38 cellular contexts compared by ENCODE assay signal in genomic region chr10:36375107-36375506, GRCh38.
"Had no signal": no experiment of that assay in that cellular context is flagged by ENCODE, and none has a peak within 500 bp of the region (broad histone marks: within the 10 kb centered on the region; RNA-seq: fewer than 3 reads in every experiment).

No MANE protein-coding gene starts in this region.

- H3K27me3 Mint-ChIP-seq: activated naive CD4-positive, alpha-beta T cell treated with anti-CD3 and anti-CD28 coated beads, Interleukin-2, amount 10 ng/mL, durations not matched to agents 7 days and 5 days; activated naive CD4-positive, alpha-beta T cell treated with anti-CD3 and anti-CD28 coated beads, Interleukin-2, amount 50 U/mL, for 24 hours; activated naive CD8-positive, alpha-beta T cell; activated naive CD8-positive, alpha-beta T cell treated with anti-CD3 and anti-CD28 coated beads for 36 hours; activated naive CD8-positive, alpha-beta T cell treated with anti-CD3 and anti-CD28 coated beads, Interleukin-2, amount 10 ng/mL, durations not matched to agents 7 days and 5 days; activated naive CD8-positive, alpha-beta T cell treated with anti-CD3 and anti-CD28 coated beads, Interleukin-2, amount 50 U/mL, for 24 hours; activated T-cell treated with anti-CD3 and anti-CD28 coated beads, Interleukin-2, amount 50 U/mL, for 24 hours; activated T-helper 17 cell treated with anti-CD3 and anti-CD28 coated beads, Interleukin-2, amount 50 U/mL, for 72 hours; brain; central memory CD8-positive, alpha-beta T cell had no signal

- H3K9me3 ChIP-seq: body of pancreas had no signal

- H3K4me1 ChIP-seq: adrenal gland, ascending aorta, body of pancreas, breast epithelium had no signal

- H3K4me3 Mint-ChIP-seq: activated naive CD4-positive, alpha-beta T cell treated with anti-CD3 and anti-CD28 coated beads for 36 hours; activated naive CD4-positive, alpha-beta T cell treated with anti-CD3 and anti-CD28 coated beads, Interleukin-2, amount 10 ng/mL, durations not matched to agents 7 days and 5 days; activated naive CD4-positive, alpha-beta T cell treated with anti-CD3 and anti-CD28 coated beads, Interleukin-2, amount 50 U/mL, for 24 hours; activated naive CD8-positive, alpha-beta T cell; activated naive CD8-positive, alpha-beta T cell treated with anti-CD3 and anti-CD28 coated beads for 36 hours; activated naive CD8-positive, alpha-beta T cell treated with anti-CD3 and anti-CD28 coated beads, Interleukin-2, amount 10 ng/mL, durations not matched to agents 7 days and 5 days; activated naive CD8-positive, alpha-beta T cell treated with anti-CD3 and anti-CD28 coated beads, Interleukin-2, amount 50 U/mL, for 24 hours; activated T-cell treated with anti-CD3 and anti-CD28 coated beads, Interleukin-2, amount 50 U/mL, for 24 hours; activated T-cell treated with anti-CD3 and anti-CD28 coated beads, Interleukin-2, amount 50 U/mL, for 4 hours; activated T-cell treated with anti-CD3 and anti-CD28 coated beads, Interleukin-2, amount 50 U/mL, for 72 hours; activated T-helper 1 cell treated with anti-CD3 and anti-CD28 coated beads, Interleukin-12 subunit alpha, Interleukin-12 subunit beta, Interleukin-2, Interleukin-4 antibody, amounts not matched to agents 30 ng/mL and 10 ng/mL and 1 ng/mL, durations not matched to agents 14 hours and 24 hours and 36 hours; activated T-helper 17 cell treated with anti-CD3 and anti-CD28 coated beads, Interleukin-2, amount 50 U/mL, for 72 hours; brain; central memory CD8-positive, alpha-beta T cell had no signal

- H3K36me3 ChIP-seq: adrenal gland, ascending aorta, brain microvascular endothelial cell, breast epithelium, cardiac muscle cell had no signal

- H3K4me3 ChIP-seq: adrenal gland, ascending aorta, body of pancreas, breast epithelium, cardiac muscle cell had no signal

- H3K27ac Mint-ChIP-seq: activated naive CD4-positive, alpha-beta T cell treated with anti-CD3 and anti-CD28 coated beads for 36 hours; activated naive CD4-positive, alpha-beta T cell treated with anti-CD3 and anti-CD28 coated beads, Interleukin-2, amount 10 ng/mL, durations not matched to agents 7 days and 5 days; activated naive CD4-positive, alpha-beta T cell treated with anti-CD3 and anti-CD28 coated beads, Interleukin-2, amount 50 U/mL, for 24 hours; activated naive CD4-positive, alpha-beta T cell treated with anti-CD3 and anti-CD28 coated beads, Interleukin-2, amount 50 U/mL, for 72 hours; activated naive CD8-positive, alpha-beta T cell; activated naive CD8-positive, alpha-beta T cell treated with anti-CD3 and anti-CD28 coated beads for 36 hours; activated naive CD8-positive, alpha-beta T cell treated with anti-CD3 and anti-CD28 coated beads, Interleukin-2, amount 10 ng/mL, durations not matched to agents 7 days and 5 days; activated naive CD8-positive, alpha-beta T cell treated with anti-CD3 and anti-CD28 coated beads, Interleukin-2, amount 50 U/mL, for 24 hours; activated T-cell treated with anti-CD3 and anti-CD28 coated beads, Interleukin-2, amount 50 U/mL, for 24 hours; activated T-cell treated with anti-CD3 and anti-CD28 coated beads, Interleukin-2, amount 50 U/mL, for 72 hours; activated T-helper 1 cell treated with anti-CD3 and anti-CD28 coated beads, Interleukin-12 subunit alpha, Interleukin-12 subunit beta, Interleukin-2, Interleukin-4 antibody, amounts not matched to agents 30 ng/mL and 10 ng/mL and 1 ng/mL, durations not matched to agents 14 hours and 24 hours and 36 hours; activated T-helper 17 cell treated with anti-CD3 and anti-CD28 coated beads, Interleukin-2, amount 50 U/mL, for 72 hours; activated T-helper 2 cell treated with anti-CD3 and anti-CD28 coated beads, Interferon-gamma antibody, Interleukin-2, Interleukin-4, amounts not matched to agents 10 μg/mL and 5 μg/mL and 100 μg/mL, durations not matched to agents 14 hours and 24 hours and 36 hours; brain had no signal

- H3K36me3 Mint-ChIP-seq: activated naive CD4-positive, alpha-beta T cell treated with anti-CD3 and anti-CD28 coated beads, Interleukin-2, amount 10 ng/mL, durations not matched to agents 7 days and 5 days; activated naive CD4-positive, alpha-beta T cell treated with anti-CD3 and anti-CD28 coated beads, Interleukin-2, amount 50 U/mL, for 24 hours; activated naive CD4-positive, alpha-beta T cell treated with anti-CD3 and anti-CD28 coated beads, Interleukin-2, amount 50 U/mL, for 72 hours; activated naive CD8-positive, alpha-beta T cell; activated naive CD8-positive, alpha-beta T cell treated with anti-CD3 and anti-CD28 coated beads for 36 hours; activated naive CD8-positive, alpha-beta T cell treated with anti-CD3 and anti-CD28 coated beads, Interleukin-2, amount 10 ng/mL, durations not matched to agents 7 days and 5 days; brain had no signal

- DNase-seq: activated effector memory CD4-positive, alpha-beta T cell treated with anti-CD3 and anti-CD28 coated beads, Interleukin-2, amount 50 U/mL, for 16 hours; activated effector memory CD4-positive, alpha-beta T cell treated with Interleukin-2 at 50 U/mL for 16 hours; activated gamma-delta T cell; activated gamma-delta T cell treated with Interleukin-2 at 50 U/mL for 16 hours; activated naive CD4-positive, alpha-beta T cell; activated naive CD4-positive, alpha-beta T cell treated with anti-CD3 and anti-CD28 coated beads for 36 hours; activated naive CD4-positive, alpha-beta T cell treated with anti-CD3 and anti-CD28 coated beads, Interleukin-2, amount 10 ng/mL, durations not matched to agents 7 days and 5 days; activated naive CD4-positive, alpha-beta T cell treated with anti-CD3 and anti-CD28 coated beads, Interleukin-2, amount 50 U/mL, for 16 hours; activated naive CD4-positive, alpha-beta T cell treated with Interleukin-2 at 50 U/mL for 16 hours; activated naive CD8-positive, alpha-beta T cell treated with anti-CD3 and anti-CD28 coated beads for 36 hours; activated naive CD8-positive, alpha-beta T cell treated with anti-CD3 and anti-CD28 coated beads, Interleukin-2, amount 10 ng/mL, durations not matched to agents 7 days and 5 days; activated naive CD8-positive, alpha-beta T cell treated with anti-CD3 and anti-CD28 coated beads, Interleukin-2, amount 50 U/mL, for 24 hours; activated T-cell treated with anti-CD3 and anti-CD28 coated beads, Interleukin-2, amount 50 U/mL, for 1 hour; activated T-cell treated with anti-CD3 and anti-CD28 coated beads, Interleukin-2, amount 50 U/mL, for 24 hours; activated T-cell treated with anti-CD3 and anti-CD28 coated beads, Interleukin-2, amount 50 U/mL, for 4 hours; activated T-cell treated with anti-CD3 and anti-CD28 coated beads, Interleukin-2, amount 50 U/mL, for 48 hours; activated T-cell treated with anti-CD3 and anti-CD28 coated beads, Interleukin-2, amount 50 U/mL, for 72 hours; adrenal gland; amniotic stem cell; amygdala; anterior cingulate cortex; aorta; body of pancreas; brain microvascular endothelial cell; caudate nucleus; central memory CD4-positive, alpha-beta T cell; cerebellar nuclear complex had no signal

- H3K4me1 Mint-ChIP-seq: activated naive CD4-positive, alpha-beta T cell treated with anti-CD3 and anti-CD28 coated beads, Interleukin-2, amount 10 ng/mL, durations not matched to agents 7 days and 5 days; activated naive CD4-positive, alpha-beta T cell treated with anti-CD3 and anti-CD28 coated beads, Interleukin-2, amount 50 U/mL, for 24 hours; activated naive CD8-positive, alpha-beta T cell treated with anti-CD3 and anti-CD28 coated beads for 36 hours; activated naive CD8-positive, alpha-beta T cell treated with anti-CD3 and anti-CD28 coated beads, Interleukin-2, amount 10 ng/mL, durations not matched to agents 7 days and 5 days; activated naive CD8-positive, alpha-beta T cell treated with anti-CD3 and anti-CD28 coated beads, Interleukin-2, amount 50 U/mL, for 24 hours; activated T-helper 17 cell treated with anti-CD3 and anti-CD28 coated beads, Interleukin-2, amount 50 U/mL, for 72 hours; central memory CD8-positive, alpha-beta T cell had no signal

- H3K27ac ChIP-seq: adrenal gland, ascending aorta, body of pancreas, brain microvascular endothelial cell, breast epithelium, cardiac muscle cell had no signal

- H3K27me3 ChIP-seq: adrenal gland, ascending aorta, body of pancreas, brain microvascular endothelial cell, breast epithelium, cardiac muscle cell had no signal

- ATAC-seq: activated naive CD4-positive, alpha-beta T cell treated with anti-CD3 and anti-CD28 coated beads, Interleukin-2, amount 50 U/mL, for 72 hours; activated naive CD8-positive, alpha-beta T cell treated with anti-CD3 and anti-CD28 coated beads, Interleukin-2, amount 50 U/mL, for 24 hours; activated T-cell treated with anti-CD3 and anti-CD28 coated beads, Interleukin-2, amount 50 U/mL, for 4 hours; activated T-cell treated with anti-CD3 and anti-CD28 coated beads, Interleukin-2, amount 50 U/mL, for 72 hours; activated T-helper 17 cell treated with anti-CD3 and anti-CD28 coated beads, Interleukin-2, amount 50 U/mL, for 72 hours; body of pancreas had no signal
